ENCODE assay signal across 22 cellular contexts in the genomic region with DNA sequence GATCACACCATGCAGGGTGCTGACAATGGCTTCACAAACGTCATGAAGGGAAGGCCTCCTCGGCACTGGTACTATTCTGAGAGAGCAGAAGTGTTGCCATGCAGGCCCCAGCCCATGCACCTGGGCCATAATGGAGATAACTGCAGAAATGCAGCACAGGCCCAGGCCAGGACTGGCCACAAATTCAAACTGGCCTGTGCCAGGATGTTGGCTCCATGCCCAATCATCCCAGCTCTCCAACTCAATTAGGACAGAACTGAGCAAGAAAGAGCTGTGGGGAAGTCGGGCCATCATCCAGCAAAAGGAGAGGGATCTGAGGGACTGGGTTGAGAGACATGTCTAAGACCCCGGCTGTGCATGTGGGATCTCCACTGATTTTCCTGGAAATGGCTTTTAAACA. TPM values are rescaled to one million over a fixed set of nuclear protein-coding genes. Genes with fewer than 3 reads are reported as not detected.
"Had no signal": no experiment of that assay in that cellular context is flagged by ENCODE, and none has a peak within 500 bp of the region (broad histone marks: within the 10 kb centered on the region; RNA-seq: fewer than 3 reads in every experiment).

No MANE protein-coding gene starts in this region.

- ATAC-seq: left colon; left lung; naive thymus-derived CD8-positive, alpha-beta T cell; psoas muscle; stimulated activated naive CD8-positive, alpha-beta T cell treated with anti-CD3 and anti-CD28 coated beads, Interleukin-15, amount 100 ng/mL, for 72 hours had no signal

- H3K36me3 Mint-ChIP-seq: type B pancreatic cell had no signal

- H3K4me3 ChIP-seq: left lung, lower lobe of right lung, psoas muscle, right lobe of liver, tibial nerve, uterus had no signal

- H3K27me3 Mint-ChIP-seq: naive thymus-derived CD8-positive, alpha-beta T cell; stimulated activated naive CD8-positive, alpha-beta T cell treated with anti-CD3 and anti-CD28 coated beads, Interleukin-15, amount 100 ng/mL, for 72 hours had no signal

- H3K27ac Mint-ChIP-seq: nephron, type B pancreatic cell had no signal

- H3K27me3 ChIP-seq: right lobe of liver, tibial nerve, uterus had no signal

- DNase-seq: hippocampal formation; kidney glomerular epithelial cell; left colon; lower lobe of right lung; mammary epithelial cell; mesenchymal stem cell; naive thymus-derived CD8-positive, alpha-beta T cell; psoas muscle; right lobe of liver; stimulated activated CD4-positive, alpha-beta T cell treated with anti-CD3 and anti-CD28 coated beads, Interleukin-12 subunit alpha, Interleukin-12 subunit beta, amount 100 ng/mL, for 4 hours; stimulated activated CD4-positive, alpha-beta T cell treated with anti-CD3 and anti-CD28 coated beads, Interleukin-15, amount 100 ng/mL, for 24 hours; stimulated activated CD4-positive, alpha-beta T cell treated with anti-CD3 and anti-CD28 coated beads, Interleukin-2, amount 100 ng/mL, for 24 hours; stimulated activated CD4-positive, alpha-beta T cell treated with anti-CD3 and anti-CD28 coated beads, Interleukin-4, amount 100 ng/mL, for 1 hour; stimulated activated naive CD4-positive, alpha-beta T cell treated with Interleukin-2 at 50 U/mL for 16 hours; stimulated activated naive CD8-positive, alpha-beta T cell treated with anti-CD3 and anti-CD28 coated beads, Interleukin-15, amount 100 ng/mL, for 72 hours; uterus had no signal

- H3K4me3 Mint-ChIP-seq: naive thymus-derived CD8-positive, alpha-beta T cell; nephron; neural crest cell; stimulated activated naive CD8-positive, alpha-beta T cell treated with anti-CD3 and anti-CD28 coated beads, Interleukin-15, amount 100 ng/mL, for 72 hours; type B pancreatic cell had no signal

- H3K9me3 ChIP-seq: right lobe of liver, uterus had no signal

- H3K4me1 Mint-ChIP-seq: naive thymus-derived CD8-positive, alpha-beta T cell; stimulated activated naive CD8-positive, alpha-beta T cell treated with anti-CD3 and anti-CD28 coated beads, Interleukin-15, amount 100 ng/mL, for 72 hours had no signal

- H3K36me3 ChIP-seq: left lung, lower lobe of right lung, right lobe of liver, tibial nerve, uterus had no signal

- H3K27ac ChIP-seq: left lung, lower lobe of right lung, parathyroid adenoma, psoas muscle, right lobe of liver, tibial nerve, uterus had no signal

- H3K4me1 ChIP-seq: left lung, lower lobe of right lung, parathyroid adenoma, psoas muscle, right lobe of liver, tibial nerve, uterus had no signal

RNA-seq across cellular contexts. Expression of a gene that starts 48.9 kb away (rescaled TPM):
- total RNA-seq: naive thymus-derived CD8-positive, alpha-beta T cell; psoas muscle; right lobe of liver had no signal
